In genomic region chr5:132215329-132215728, GRCh38 we compare ENCODE assay signal across 8 cellular contexts. TPM values are rescaled to one million over a fixed set of nuclear protein-coding genes. Genes with fewer than 3 reads are reported as not detected.
DNase-seq lines count a peak whose midpoint lies in the region; ATAC-seq and TF ChIP-seq lines count a peak whose summit lies in the region.

No MANE protein-coding gene starts in this region.

- no peak for TF ChIP-seq CTCF in AG09319 (IDR thresholded peaks at IDR 0.05; ENCODE audit: low read depth, low read length)
- TF ChIP-seq CTCF in fibroblast of lung (conservative IDR thresholded peaks at IDR 0.05 in 1 of 2, IDR thresholded peaks at IDR 0.05 in 1 of 2; ENCODE audit: low read depth in 1 of 2, low read length in 2 of 2): no peak
- no peak for TF ChIP-seq CTCF in neural progenitor cell (IDR thresholded peaks at IDR 0.05)

- H2AFZ ChIP-seq in fibroblast of lung (ENCODE audit: low read length) (peak overlapping the region; percentile 71), neural progenitor cell (replicated peaks) (no peak overlapping the region)

- H3K9ac ChIP-seq in fibroblast of lung (ENCODE audit: insufficient read depth, low read length): no peak overlapping the region
- H3K9ac ChIP-seq in neural progenitor cell: no peak overlapping the region

- H3K27me3 Mint-ChIP-seq in neural progenitor cell (ENCODE audit: insufficient read depth, low read depth): peaks cover 11% of the 10 kb centered on the region
- H3K27me3 Mint-ChIP-seq in T-helper 17 cell: no peaks in the 10 kb centered on the region

- peak overlapping the region; percentile 11 for H3K4me2 ChIP-seq in fibroblast of lung (ENCODE audit: extremely low read depth, insufficient read depth, low read length)
- H3K4me2 ChIP-seq in neural progenitor cell: no peak overlapping the region

- H3F3A ChIP-seq in neural progenitor cell (ENCODE audit: low read depth): no peaks in the 10 kb centered on the region

- H3K27ac Mint-ChIP-seq in neural progenitor cell (peak overlapping the region; percentile 74), T-helper 17 cell (no peak overlapping the region)

- H3K27me3 ChIP-seq in fibroblast of lung (ENCODE audit: control insufficient read depth, insufficient read depth, low read length) (no peaks in the 10 kb centered on the region), neural progenitor cell (no peaks in the 10 kb centered on the region)

- ATAC-seq in GM21576 (IDR thresholded peaks at IDR 0.05; ENCODE audit: unreplicated experiment): no peak
- no peak for ATAC-seq in T-helper 17 cell

- no peaks in the 10 kb centered on the region for H3K9me3 Mint-ChIP-seq in neural progenitor cell

- H4K20me1 ChIP-seq in fibroblast of lung (ENCODE audit: control insufficient read depth, extremely low read depth, insufficient read depth, low read length) (no peaks in the 10 kb centered on the region), neural progenitor cell (ENCODE audit: low read depth) (no peaks in the 10 kb centered on the region)

- H3K4me1 ChIP-seq in fibroblast of lung (ENCODE audit: control insufficient read depth, extremely low read depth, insufficient read depth, low read length) (peaks cover 9% of the 10 kb centered on the region), neural progenitor cell (no peaks in the 10 kb centered on the region)

- H3K4me1 Mint-ChIP-seq in neural progenitor cell (peaks cover 2% of the 10 kb centered on the region), T-helper 17 cell (peaks cover 3% of the 10 kb centered on the region)

- H3K9me3 ChIP-seq in fibroblast of lung (ENCODE audit: control insufficient read depth, insufficient read depth, low read depth, low read length) (no peaks in the 10 kb centered on the region), neural progenitor cell (ENCODE audit: low read depth) (no peaks in the 10 kb centered on the region), T-helper 17 cell (ENCODE audit: control insufficient read depth, low read length, poor library complexity, severe bottlenecking) (no peaks in the 10 kb centered on the region)

- H3K4me3 Mint-ChIP-seq in neural progenitor cell (no peak overlapping the region), T-helper 17 cell (no peak overlapping the region)

- peaks cover 9% of the 10 kb centered on the region for H3K79me2 ChIP-seq in fibroblast of lung (ENCODE audit: control insufficient read depth, insufficient read depth, low read length)
- H3K79me2 ChIP-seq in neural progenitor cell (ENCODE audit: low read depth): no peaks in the 10 kb centered on the region

- peak overlapping the region; percentile 62 for H3K27ac ChIP-seq in fibroblast of lung (ENCODE audit: insufficient read depth, low read length)
- H3K27ac ChIP-seq in neural progenitor cell: no peak overlapping the region

- DNase-seq in AG09319 (ENCODE audit: extremely low read depth, low read depth) (peak; percentile 92), fibroblast of lung (ENCODE audit: low read depth in 2 of 2) (peak; percentile 97 to 98), neural progenitor cell (ENCODE audit: low spot score) (no peak), NCI-H1048 (lab: John Stamatoyannopoulos, UW) (no peak), KG1 (lab: John Stamatoyannopoulos, UW) (no peak), T-helper 17 cell (no peak)

- H3K36me3 Mint-ChIP-seq in neural progenitor cell (peaks cover 10% of the 10 kb centered on the region), T-helper 17 cell (ENCODE audit: low read depth) (no peaks in the 10 kb centered on the region)

- H3K36me3 ChIP-seq in fibroblast of lung (ENCODE audit: control insufficient read depth, insufficient read depth, low read length): peaks cover 16% of the 10 kb centered on the region
- no peaks in the 10 kb centered on the region for H3K36me3 ChIP-seq in neural progenitor cell

- H3K4me3 ChIP-seq in fibroblast of lung (replicated peaks in 1 of 4; ENCODE audit: control extremely low read depth in 1 of 4, insufficient read depth in 1 of 4, low read depth in 3 of 4, low read length in 4 of 4) (no peak overlapping the region), neural progenitor cell (no peak overlapping the region)

TF ChIP-seq in PFSK-1, 5 proteins besides CTCF, POLR2A, EP300 and RAD21:
- TF ChIP-seq POLR2AphosphoS5 (IDR thresholded peaks at IDR 0.05; ENCODE audit: low read depth, low read length) (no peak), FOXP2 (optimal IDR thresholded peaks at IDR 0.05; ENCODE audit: borderline replicate concordance, extremely low read depth, extremely low read length, insufficient read depth) (peak; percentile 44), TAF1 (IDR thresholded peaks at IDR 0.05; ENCODE audit: borderline replicate concordance, insufficient read depth, low read length) (no peak)

RNA-seq across cellular contexts. Expression of gene P4HA2, which starts 12.3 kb away (rescaled TPM):
- 166 TPM for polyA plus RNA-seq in PFSK-1 (2012; ENCODE audit: insufficient read length, low read depth)
- total RNA-seq in fibroblast of lung: 376 and 553 TPM in 2 replicates
- polyA plus RNA-seq in fibroblast of lung: 184 and 187 TPM in 2 replicates
- 142 and 147 TPM in 2 replicates for polyA plus RNA-seq in fibroblast of lung (2012)
- 260 and 282 TPM in 2 replicates for polyA minus RNA-seq in fibroblast of lung (ENCODE audit: low replicate concordance)
- total RNA-seq in neural progenitor cell (ENCODE audit: low replicate concordance): 12.4 and 15.9 TPM in 2 replicates
- under 1 TPM in 1 of 2 donors, not detected in 1; 0.50 TPM for total RNA-seq in T-helper 17 cell

RNA-seq across cellular contexts. Expression of gene PDLIM4, which starts 42.2 kb away (rescaled TPM):
- polyA plus RNA-seq in PFSK-1 (2012; ENCODE audit: insufficient read length, low read depth): 0.34 TPM
- total RNA-seq in fibroblast of lung (44.4 and 67.2 TPM in 2 replicates), neural progenitor cell (ENCODE audit: low replicate concordance) (8.3 and 10.3 TPM in 2 replicates), T-helper 17 cell (not detected)
- 10.7 and 41.5 TPM in 2 replicates for polyA plus RNA-seq in fibroblast of lung
- 24.9 and 115 TPM in 2 replicates for polyA plus RNA-seq in fibroblast of lung (2012)
- 19.9 and 35.9 TPM in 2 replicates for polyA minus RNA-seq in fibroblast of lung (ENCODE audit: low replicate concordance)

Comparison
In these comparisons a context has a peak if more than half of its experiments do, and no peak if none do; other contexts are left out.
1. DNase-seq: peak in AG09319 (single experiment) and fibroblast of lung (2 of 2); none in neural progenitor cell (single experiment), NCI-H1048 (single experiment), KG1 (single experiment) and T-helper 17 cell (0 of 3).
2. RNA of gene P4HA2, which starts 12.3 kb away (total RNA-seq): 376 to 553 TPM in fibroblast of lung; 12.4 to 15.9 TPM in neural progenitor cell and 0.50 TPM in T-helper 17 cell; every median in the first group is over 10 times any median in the second.